Comparison of ENCODE assay signal across 24 cellular contexts in the genomic region with DNA sequence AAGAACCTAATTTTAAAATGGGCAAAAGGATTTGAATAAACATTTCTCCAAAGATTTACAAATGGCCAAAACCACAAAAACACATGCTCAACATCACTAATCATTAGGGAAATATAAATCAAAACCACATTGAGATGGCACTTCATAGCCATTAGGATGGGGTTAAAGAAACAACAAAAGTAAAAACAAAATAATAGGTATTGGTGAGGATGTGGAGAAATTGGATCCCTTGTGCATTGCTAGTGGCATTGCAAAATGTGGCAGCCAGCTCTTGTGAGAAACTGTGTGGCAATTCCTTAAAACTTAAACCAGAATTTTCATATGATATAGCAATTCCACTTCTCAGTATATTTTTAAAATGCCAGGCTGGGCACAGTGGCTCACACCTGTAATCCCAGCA.
"Had no signal": no experiment of that assay in that cellular context is flagged by ENCODE, and none has a peak within 500 bp of the region (broad histone marks: within the 10 kb centered on the region; RNA-seq: fewer than 3 reads in every experiment).

No MANE protein-coding gene starts in this region.

- H3K36me3 ChIP-seq: neutrophil, thoracic aorta, thyroid gland, upper lobe of left lung had no signal

- H3K9me3 ChIP-seq: neutrophil, thyroid gland had no signal

- FAIRE-seq: small intestine, urothelium cell line had no signal

- H3K4me3 ChIP-seq: psoas muscle, right lobe of liver, sigmoid colon, stomach, thoracic aorta, thyroid gland, tibial nerve, upper lobe of left lung, vagina had no signal

- H3K9ac ChIP-seq: parathyroid adenoma had no signal

- H3K27ac ChIP-seq: neutrophil, parathyroid adenoma, psoas muscle, right lobe of liver, sigmoid colon, stomach, thoracic aorta, thyroid gland, tibial nerve, upper lobe of left lung, vagina had no signal

- H3K27me3 ChIP-seq: neutrophil, right lobe of liver, sigmoid colon, stomach, thyroid gland, tibial nerve, upper lobe of left lung, vagina had no signal

- DNase-seq: nephron progenitor cell; nucleus accumbens; posterior cingulate gyrus; psoas muscle; right cardiac atrium; right lobe of liver; sigmoid colon; small intestine; stimulated activated CD4-positive, alpha-beta T cell treated with anti-CD3 and anti-CD28 coated beads, Interleukin-15, amount 100 ng/mL, for 24 hours; stimulated activated CD4-positive, alpha-beta T cell treated with anti-CD3 and anti-CD28 coated beads, Interleukin-2, amount 100 ng/mL, for 24 hours; stimulated activated CD4-positive, alpha-beta T cell treated with anti-CD3 and anti-CD28 coated beads, Interleukin-2, amount 100 ng/mL, for 48 hours; stimulated activated CD4-positive, alpha-beta T cell treated with anti-CD3 and anti-CD28 coated beads, Interleukin-4, amount 100 ng/mL, for 24 hours; stimulated activated naive B cell treated with anti-CD40 and anti-IgM and Interleukin-4, amounts not matched to agents 10 μg/mL and 1 μg/mL and 100 μg/mL, for 72 hours; stimulated activated naive CD4-positive, alpha-beta T cell treated with Interleukin-2 at 50 U/mL for 16 hours; stomach; thyroid gland; trophoblast cell; upper lobe of left lung had no signal

- H3K4me1 ChIP-seq: parathyroid adenoma, psoas muscle, right lobe of liver, sigmoid colon, thyroid gland, tibial nerve, vagina had no signal
